1 cellular context compared by ENCODE assay signal in genomic region chr2:213284105-213285090, GRCh38.
TF ChIP-seq lines count a peak whose summit lies in the region.

Gene SPAG16, plus strand, starts transcription at chr2:213284464.

TF ChIP-seq in HepG2, 621 proteins besides CTCF, POLR2A, EP300 and RAD21 (continued from another document and continues in another):
- TF ChIP-seq ZHX1 (CRISPR knock-in tag; IDR thresholded peaks at IDR 0.05; ENCODE audit: low read depth) = peak; percentile 74
- peak; percentile 95; the same call in 1 of the 2 replicates for TF ChIP-seq ZFP91 (CRISPR knock-in tag; IDR thresholded peaks at IDR 0.05; ENCODE audit: borderline replicate concordance)
- TF ChIP-seq, protein P1, sequence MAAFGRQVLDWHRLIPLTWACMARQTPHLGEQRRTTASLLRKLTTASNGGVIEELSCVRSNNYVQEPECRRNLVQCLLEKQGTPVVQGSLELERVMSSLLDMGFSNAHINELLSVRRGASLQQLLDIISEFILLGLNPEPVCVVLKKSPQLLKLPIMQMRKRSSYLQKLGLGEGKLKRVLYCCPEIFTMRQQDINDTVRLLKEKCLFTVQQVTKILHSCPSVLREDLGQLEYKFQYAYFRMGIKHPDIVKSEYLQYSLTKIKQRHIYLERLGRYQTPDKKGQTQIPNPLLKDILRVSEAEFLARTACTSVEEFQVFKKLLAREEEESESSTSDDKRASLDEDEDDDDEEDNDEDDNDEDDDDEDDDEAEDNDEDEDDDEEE (CRISPR knock-in tag; IDR thresholded peaks at IDR 0.05) = 0 out of 2 replicates have a peak, but pooled peaks have one; percentile 80
- TF ChIP-seq ZNF670 (CRISPR knock-in tag; IDR thresholded peaks at IDR 0.05; ENCODE audit: borderline replicate concordance) = 0 out of 2 replicates have a peak, but pooled peaks have one; percentile 50
- TF ChIP-seq CEBPG (CRISPR knock-in tag; IDR thresholded peaks at IDR 0.05) = peak; percentile 47; the same call in 1 of the 2 replicates
- no peak for TF ChIP-seq CENPBD1 (CRISPR knock-in tag; IDR thresholded peaks at IDR 0.05; ENCODE audit: borderline replicate concordance, low read depth)
- peak; percentile 16; the same call in 1 of the 2 replicates for TF ChIP-seq ZNF816 (CRISPR knock-in tag; IDR thresholded peaks at IDR 0.05; ENCODE audit: borderline replicate concordance)
- TF ChIP-seq RBFOX2 (IDR thresholded peaks at IDR 0.05; ENCODE audit: low read depth, low read length) = peak; percentile 96
- TF ChIP-seq MIXL1 (CRISPR knock-in tag; IDR thresholded peaks at IDR 0.05) = 0 out of 2 replicates have a peak, but pooled peaks have one; percentile 50
- TF ChIP-seq AGO2 (optimal IDR thresholded peaks at IDR 0.05; ENCODE audit: low read depth, low read length) = no peak
- TF ChIP-seq KMT2B (CRISPR knock-in tag; IDR thresholded peaks at IDR 0.05) = peak; percentile 99
- TF ChIP-seq JDP2 (CRISPR knock-in tag; IDR thresholded peaks at IDR 0.05; ENCODE audit: borderline replicate concordance) = no peak
- no peak for TF ChIP-seq ZFAT (CRISPR knock-in tag; conservative IDR thresholded peaks at IDR 0.05)
- no peak for TF ChIP-seq ZNF138 (CRISPR knock-in tag; IDR thresholded peaks at IDR 0.05; ENCODE audit: low read depth)
- TF ChIP-seq ZNF749 (CRISPR knock-in tag; IDR thresholded peaks at IDR 0.05; ENCODE audit: borderline replicate concordance) = no peak
- TF ChIP-seq, protein P2, sequence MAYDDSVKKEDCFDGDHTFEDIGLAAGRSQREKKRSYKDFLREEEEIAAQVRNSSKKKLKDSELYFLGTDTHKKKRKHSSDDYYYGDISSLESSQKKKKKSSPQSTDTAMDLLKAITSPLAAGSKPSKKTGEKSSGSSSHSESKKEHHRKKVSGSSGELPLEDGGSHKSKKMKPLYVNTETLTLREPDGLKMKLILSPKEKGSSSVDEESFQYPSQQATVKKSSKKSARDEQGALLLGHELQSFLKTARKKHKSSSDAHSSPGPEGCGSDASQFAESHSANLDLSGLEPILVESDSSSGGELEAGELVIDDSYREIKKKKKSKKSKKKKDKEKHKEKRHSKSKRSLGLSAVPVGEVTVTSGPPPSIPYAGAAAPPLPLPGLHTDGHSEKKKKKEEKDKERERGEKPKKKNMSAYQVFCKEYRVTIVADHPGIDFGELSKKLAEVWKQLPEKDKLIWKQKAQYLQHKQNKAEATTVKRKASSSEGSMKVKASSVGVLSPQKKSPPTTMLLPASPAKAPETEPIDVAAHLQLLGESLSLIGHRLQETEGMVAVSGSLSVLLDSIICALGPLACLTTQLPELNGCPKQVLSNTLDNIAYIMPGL (CRISPR knock-in tag; IDR thresholded peaks at IDR 0.05; ENCODE audit: borderline replicate concordance in 1 of 2, low read depth in 1 of 2) = peak; percentile 88; a peak in 3 of 4 replicates
- TF ChIP-seq PCBP1 (IDR thresholded peaks at IDR 0.05; ENCODE audit: borderline replicate concordance, low read depth, low read length) = peak; percentile 44; the same call in 1 of the 2 replicates
- peak; percentile 94; the same call in 1 of the 2 replicates for TF ChIP-seq EEA1 (CRISPR knock-in tag; IDR thresholded peaks at IDR 0.05; ENCODE audit: borderline replicate concordance)
- TF ChIP-seq, protein P3, sequence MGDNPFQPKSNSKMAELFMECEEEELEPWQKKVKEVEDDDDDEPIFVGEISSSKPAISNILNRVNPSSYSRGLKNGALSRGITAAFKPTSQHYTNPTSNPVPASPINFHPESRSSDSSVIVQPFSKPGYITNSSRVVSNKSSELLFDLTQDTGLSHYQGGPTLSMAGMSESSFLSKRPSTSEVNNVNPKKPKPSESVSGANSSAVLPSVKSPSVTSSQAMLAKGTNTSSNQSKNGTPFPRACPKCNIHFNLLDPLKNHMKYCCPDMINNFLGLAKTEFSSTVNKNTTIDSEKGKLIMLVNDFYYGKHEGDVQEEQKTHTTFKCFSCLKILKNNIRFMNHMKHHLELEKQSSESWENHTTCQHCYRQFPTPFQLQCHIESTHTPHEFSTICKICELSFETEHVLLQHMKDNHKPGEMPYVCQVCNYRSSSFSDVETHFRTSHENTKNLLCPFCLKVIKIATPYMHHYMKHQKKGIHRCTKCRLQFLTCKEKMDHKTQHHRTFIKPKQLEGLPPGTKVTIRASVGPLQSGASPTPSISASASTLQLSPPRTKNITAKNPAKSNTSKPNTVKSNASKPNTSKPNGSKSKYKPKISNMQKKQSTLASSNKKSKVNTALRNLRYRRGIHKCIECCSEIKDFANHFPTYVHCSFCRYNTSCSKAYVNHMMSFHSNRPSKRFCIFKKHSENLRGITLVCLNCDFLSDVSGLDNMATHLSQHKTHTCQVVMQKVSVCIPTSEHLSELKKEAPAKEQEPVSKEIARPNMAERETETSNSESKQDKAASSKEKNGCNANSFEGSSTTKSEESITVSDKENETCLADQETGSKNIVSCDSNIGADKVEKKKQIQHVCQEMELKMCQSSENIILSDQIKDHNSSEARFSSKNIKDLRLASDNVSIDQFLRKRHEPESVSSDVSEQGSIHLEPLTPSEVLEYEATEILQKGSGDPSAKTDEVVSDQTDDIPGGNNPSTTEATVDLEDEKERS (CRISPR knock-in tag; IDR thresholded peaks at IDR 0.05) = peak; percentile 42; the same call in 1 of the 2 replicates
- peak; percentile 67 for TF ChIP-seq HMG20B (CRISPR knock-in tag; conservative IDR thresholded peaks at IDR 0.05)
- peak; percentile 81 for TF ChIP-seq TFDP1 (CRISPR knock-in tag; IDR thresholded peaks at IDR 0.05; ENCODE audit: borderline replicate concordance)
- no peak for TF ChIP-seq FOXA1 (IDR thresholded peaks at IDR 0.05)
- TF ChIP-seq FOXA1 (CRISPR knock-in tag; IDR thresholded peaks at IDR 0.05) = peak; percentile 45; the same call in 1 of the 2 replicates
- peak; percentile 76; the same call in 1 of the 2 replicates for TF ChIP-seq ZBTB39 (CRISPR knock-in tag; IDR thresholded peaks at IDR 0.05)
- TF ChIP-seq SKI (IDR thresholded peaks at IDR 0.05; ENCODE audit: partially characterized antibody) = peak; percentile 37
- TF ChIP-seq, protein P4, sequence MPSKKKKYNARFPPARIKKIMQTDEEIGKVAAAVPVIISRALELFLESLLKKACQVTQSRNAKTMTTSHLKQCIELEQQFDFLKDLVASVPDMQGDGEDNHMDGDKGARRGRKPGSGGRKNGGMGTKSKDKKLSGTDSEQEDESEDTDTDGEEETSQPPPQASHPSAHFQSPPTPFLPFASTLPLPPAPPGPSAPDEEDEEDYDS (CRISPR knock-in tag; IDR thresholded peaks at IDR 0.05) = peak; percentile 72; the same call in 1 of the 2 replicates
- peak; percentile 78 for TF ChIP-seq MED8 (CRISPR knock-in tag; IDR thresholded peaks at IDR 0.05; ENCODE audit: insufficient replicate concordance)
- TF ChIP-seq MLX (CRISPR knock-in tag; IDR thresholded peaks at IDR 0.05) = peak; percentile 55; the same call in 1 of the 2 replicates
- peak; percentile 100 for TF ChIP-seq RFX1 (IDR thresholded peaks at IDR 0.05)
- TF ChIP-seq GATAD2A (CRISPR knock-in tag; IDR thresholded peaks at IDR 0.05) = peak; percentile 85
- TF ChIP-seq ZNF205 (CRISPR knock-in tag; IDR thresholded peaks at IDR 0.05) = peak; percentile 94
- TF ChIP-seq THAP9 (CRISPR knock-in tag; IDR thresholded peaks at IDR 0.05; ENCODE audit: borderline replicate concordance) = peak; percentile 97
- TF ChIP-seq, protein P5, sequence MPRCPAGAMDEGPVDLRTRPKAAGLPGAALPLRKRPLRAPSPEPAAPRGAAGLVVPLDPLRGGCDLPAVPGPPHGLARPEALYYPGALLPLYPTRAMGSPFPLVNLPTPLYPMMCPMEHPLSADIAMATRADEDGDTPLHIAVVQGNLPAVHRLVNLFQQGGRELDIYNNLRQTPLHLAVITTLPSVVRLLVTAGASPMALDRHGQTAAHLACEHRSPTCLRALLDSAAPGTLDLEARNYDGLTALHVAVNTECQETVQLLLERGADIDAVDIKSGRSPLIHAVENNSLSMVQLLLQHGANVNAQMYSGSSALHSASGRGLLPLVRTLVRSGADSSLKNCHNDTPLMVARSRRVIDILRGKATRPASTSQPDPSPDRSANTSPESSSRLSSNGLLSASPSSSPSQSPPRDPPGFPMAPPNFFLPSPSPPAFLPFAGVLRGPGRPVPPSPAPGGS (CRISPR knock-in tag; IDR thresholded peaks at IDR 0.05) = peak; percentile 92
- no peak for TF ChIP-seq ZNF841 (CRISPR knock-in tag; IDR thresholded peaks at IDR 0.05; ENCODE audit: borderline replicate concordance)
- TF ChIP-seq GPN1 (CRISPR knock-in tag; IDR thresholded peaks at IDR 0.05; ENCODE audit: borderline replicate concordance) = 0 out of 2 replicates have a peak, but pooled peaks have one; percentile 40
- TF ChIP-seq NFIB (CRISPR knock-in tag; IDR thresholded peaks at IDR 0.05; ENCODE audit: borderline replicate concordance) = no peak
- peak; percentile 81 for TF ChIP-seq SRSF1 (optimal IDR thresholded peaks at IDR 0.05; ENCODE audit: low read depth, low read length)
- peak; percentile 69 for TF ChIP-seq FOXP1 (IDR thresholded peaks at IDR 0.05)
- peak; percentile 47; the same call in 1 of the 2 replicates for TF ChIP-seq FOXP1 (CRISPR knock-in tag; IDR thresholded peaks at IDR 0.05)
